In the genomic region with DNA sequence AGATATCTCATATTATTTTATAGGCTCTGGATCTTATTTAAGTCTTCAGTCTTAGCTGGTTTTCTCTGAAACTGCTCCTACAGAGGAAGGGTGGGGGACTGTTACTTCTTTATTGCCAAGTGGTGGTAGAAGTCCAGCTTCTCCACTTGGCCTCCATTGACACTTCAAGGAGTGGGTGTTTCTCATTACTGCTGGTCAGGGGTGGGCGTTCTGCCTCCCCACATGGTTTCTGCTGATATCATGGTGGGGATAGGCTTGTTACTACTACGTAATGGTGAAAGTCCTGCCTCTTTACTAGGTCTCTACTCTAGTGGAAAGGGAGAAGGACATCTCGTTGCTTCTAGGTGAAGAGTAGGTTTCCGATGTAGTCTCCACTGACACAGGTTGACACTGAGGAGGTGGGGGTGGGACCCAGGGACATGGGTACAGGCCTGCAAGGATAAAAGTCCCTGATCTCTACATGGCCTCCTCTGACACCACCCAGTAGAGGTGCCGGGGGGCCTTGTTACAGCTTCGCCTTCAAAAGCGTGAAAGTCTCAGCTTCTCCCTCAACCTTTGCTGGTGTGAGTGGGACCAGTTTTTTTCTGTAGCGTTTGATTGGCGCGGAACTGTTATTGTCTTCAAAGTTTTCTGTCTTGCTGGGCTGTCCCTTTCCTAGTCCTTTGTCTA, we compare ENCODE assay signal across 2 cellular contexts.
TF ChIP-seq lines count a peak whose summit lies in the region.

No MANE protein-coding gene starts in this region.

TF ChIP-seq in HEK293, 187 proteins besides CTCF, POLR2A, EP300 and RAD21:
- TF ChIP-seq ZFHX2 (tag by site-specific recombination; conservative IDR thresholded peaks at IDR 0.05) (peak; percentile 60), EGR2 (tag by site-specific recombination; IDR thresholded peaks at IDR 0.05; ENCODE audit: low read depth) (peak; percentile 62)
- TF ChIP-seq, protein P1, sequence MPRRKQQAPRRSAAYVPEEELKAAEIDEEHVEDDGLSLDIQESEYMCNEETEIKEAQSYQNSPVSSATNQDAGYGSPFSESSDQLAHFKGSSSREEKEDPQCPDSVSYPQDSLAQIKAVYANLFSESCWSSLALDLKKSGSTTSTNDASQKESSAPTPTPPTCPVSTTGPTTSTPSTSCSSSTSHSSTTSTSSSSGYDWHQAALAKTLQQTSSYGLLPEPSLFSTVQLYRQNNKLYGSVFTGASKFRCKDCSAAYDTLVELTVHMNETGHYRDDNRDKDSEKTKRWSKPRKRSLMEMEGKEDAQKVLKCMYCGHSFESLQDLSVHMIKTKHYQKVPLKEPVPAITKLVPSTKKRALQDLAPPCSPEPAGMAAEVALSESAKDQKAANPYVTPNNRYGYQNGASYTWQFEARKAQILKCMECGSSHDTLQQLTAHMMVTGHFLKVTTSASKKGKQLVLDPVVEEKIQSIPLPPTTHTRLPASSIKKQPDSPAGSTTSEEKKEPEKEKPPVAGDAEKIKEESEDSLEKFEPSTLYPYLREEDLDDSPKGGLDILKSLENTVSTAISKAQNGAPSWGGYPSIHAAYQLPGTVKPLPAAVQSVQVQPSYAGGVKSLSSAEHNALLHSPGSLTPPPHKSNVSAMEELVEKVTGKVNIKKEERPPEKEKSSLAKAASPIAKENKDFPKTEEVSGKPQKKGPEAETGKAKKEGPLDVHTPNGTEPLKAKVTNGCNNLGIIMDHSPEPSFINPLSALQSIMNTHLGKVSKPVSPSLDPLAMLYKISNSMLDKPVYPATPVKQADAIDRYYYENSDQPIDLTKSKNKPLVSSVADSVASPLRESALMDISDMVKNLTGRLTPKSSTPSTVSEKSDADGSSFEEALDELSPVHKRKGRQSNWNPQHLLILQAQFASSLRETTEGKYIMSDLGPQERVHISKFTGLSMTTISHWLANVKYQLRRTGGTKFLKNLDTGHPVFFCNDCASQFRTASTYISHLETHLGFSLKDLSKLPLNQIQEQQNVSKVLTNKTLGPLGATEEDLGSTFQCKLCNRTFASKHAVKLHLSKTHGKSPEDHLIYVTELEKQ (tag by site-specific recombination; IDR thresholded peaks at IDR 0.05; ENCODE audit: borderline replicate concordance): no peak

TF ChIP-seq in K562, 482 proteins besides CTCF, POLR2A, EP300 and RAD21:
- TF ChIP-seq GATA2 (CRISPR knock-in tag; IDR thresholded peaks at IDR 0.05) (no peak), EGR1 (conservative IDR thresholded peaks at IDR 0.05) (peak; percentile 41; the same call in 1 of the 2 replicates)
